20 cellular contexts compared by ENCODE assay signal in the genomic region with DNA sequence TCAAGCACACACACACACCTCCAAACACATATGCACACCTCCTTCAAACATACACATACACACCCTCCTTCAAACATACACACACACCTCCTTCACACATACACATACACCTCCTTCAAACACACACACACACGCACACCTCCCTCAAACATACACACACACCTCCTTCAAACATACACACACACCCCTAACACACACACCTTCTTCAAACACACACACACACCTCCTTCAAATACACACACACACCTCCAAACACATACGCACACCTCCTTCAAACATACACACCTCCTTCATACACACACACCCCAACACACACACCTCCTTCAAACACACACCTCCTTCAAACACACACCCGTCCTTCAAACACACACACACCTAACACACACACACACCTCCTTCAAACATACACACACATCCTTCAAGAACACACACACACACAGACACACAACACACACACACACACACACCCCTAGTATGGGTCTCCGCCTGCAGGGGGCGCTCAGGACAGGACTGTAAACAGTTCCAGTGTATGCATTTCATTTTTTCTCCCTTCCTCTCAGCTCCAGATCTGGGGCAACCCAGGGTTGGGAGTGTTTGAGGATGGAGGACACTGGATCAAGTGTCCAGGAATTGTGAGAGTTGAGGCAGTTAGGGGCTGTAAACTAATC. TPM values are rescaled to one million over a fixed set of nuclear protein-coding genes. Genes with fewer than 3 reads are reported as not detected.
A peak's percentile ranks its signal among the peaks of the same experiment; 100 is the strongest.
DNase-seq lines count a peak whose midpoint lies in the region; ATAC-seq, FAIRE-seq and TF ChIP-seq lines count a peak whose summit lies in the region.
"Had no signal": no experiment of that assay in that cellular context is flagged by ENCODE, and none has a peak within 500 bp of the region (broad histone marks: within the 10 kb centered on the region; RNA-seq: fewer than 3 reads in every experiment).

No MANE protein-coding gene starts in this region.

- CTCF ChIA-PET in GM12878 (lab: Yijun Ruan, JAX), result interaction anchor here (0.9 kb wide), 1 partner anchor 108 kb away, joined by 4 read pairs; no protein-coding TSS in a partner anchor

- no peak for TF ChIP-seq POLR2A in GM12878 (IDR thresholded peaks at IDR 0.05; ENCODE audit: low read depth, low read length)
- TF ChIP-seq POLR2A in sigmoid colon (IDR thresholded peaks at IDR 0.05), result no peak

- H3K9me3 ChIP-seq in GM12878 (replicated peaks; ENCODE audit: control insufficient read depth, insufficient read depth, low read length) (no peaks in the 10 kb centered on the region), left lung (no peaks in the 10 kb centered on the region), sigmoid colon (no peaks in the 10 kb centered on the region)
- H3K9me3 ChIP-seq: heart left ventricle, lower lobe of right lung had no signal

- peaks cover 37% of the 10 kb centered on the region for H3K27me3 Mint-ChIP-seq in HFFc6 (ENCODE audit: insufficient read depth)
- H3K27me3 Mint-ChIP-seq in stimulated activated naive B cell treated with anti-CD40 and anti-IgM and Interleukin-4, amounts not matched to agents 10 μg/mL and 1 μg/mL and 100 μg/mL, for 72 hours, result peaks cover 14 to 22% of the 10 kb centered on the region in 2 donors

- H3K27me3 ChIP-seq in GM12878 (replicated peaks in 1 of 2; ENCODE audit: control insufficient read depth in 2 of 2, insufficient read depth in 2 of 2, low read length in 1 of 2) (no peaks in the 10 kb centered on the region; a peak in 1 of 4 replicates), left lung (peaks cover 0 to 13% of the 10 kb centered on the region in 2 donors), sigmoid colon (peaks cover 0 to 16% (median 7%) of the 10 kb centered on the region in 3 donors)

- POLR2A ChIA-PET in GM12878 (lab: Charles Lee), result no interaction called here

- BruUV-seq in GM12878 (replicated peaks; lab: Mats Ljungman, UMichigan), result no TSS peak

- intact Hi-C loops in GM12878 (cut with micrococcal nuclease; ENCODE audit: unreplicated experiment), result no loop called here
- intact Hi-C loops in left lung (cut with DNase I), result no loop called here
- intact Hi-C loops in sigmoid colon (cut with DNase I), result no loop called here

- DNase-seq in AG10803 (ENCODE audit: low read depth) (no peak), HFFc6 (no peak), GM12878 (ENCODE audit: low read depth, low spot score) (no peak), left lung (no peak), NCI-H1048 (lab: John Stamatoyannopoulos, UW) (no peak), sigmoid colon (no peak)
- no peak for DNase-seq in stimulated activated naive B cell treated with anti-CD40 and anti-IgM and Interleukin-4, amounts not matched to agents 10 μg/mL and 1 μg/mL and 100 μg/mL, for 72 hours
- DNase-seq: activated CD4-positive, alpha-beta memory T cell treated with anti-CD3 and anti-CD28 coated beads, Interleukin-2, amount 10 ng/mL, durations not matched to agents 7 days and 5 days; activated naive CD4-positive, alpha-beta T cell; C1 segment of cervical spinal cord; dorsolateral prefrontal cortex; GF-D8; heart left ventricle; lower lobe of right lung; NCI-H2171 treated with DMSO at 0.1 percent for 48 hours; OCI-M1; stimulated activated CD4-positive, alpha-beta T cell treated with anti-CD3 and anti-CD28 coated beads, Interleukin-4, amount 100 ng/mL, for 4 hours had no signal

- H3K27ac ChIP-seq in GM12878 (ENCODE audit: control insufficient read depth, insufficient read depth), result no peak overlapping the region
- H3K27ac ChIP-seq in left lung, result no peak overlapping the region
- H3K27ac ChIP-seq in sigmoid colon, result no peak overlapping the region
- H3K27ac ChIP-seq: dorsolateral prefrontal cortex, heart left ventricle, lower lobe of right lung had no signal

- H2AFZ ChIP-seq in GM12878 (ENCODE audit: control insufficient read depth, low read depth, low read length), result no peak overlapping the region

- no peak for TF ChIP-seq RAD21 in GM12878 (IDR thresholded peaks at IDR 0.05; ENCODE audit: insufficient read depth, low read depth, low read length)

- in situ Hi-C loops in GM12878 (cut with MboI), result no loop called here

- TF ChIP-seq CTCF in AG10803 (conservative IDR thresholded peaks at IDR 0.05; ENCODE audit: low read length), result peak; percentile 7
- peak; percentile 27; the same call in 1 of the 2 replicates for TF ChIP-seq CTCF in HFFc6 (IDR thresholded peaks at IDR 0.05)
- no peak for TF ChIP-seq CTCF in GM12878 (IDR thresholded peaks at IDR 0.05 in 2 of 3, conservative IDR thresholded peaks at IDR 0.05 in 1 of 3; ENCODE audit: control insufficient read depth in 2 of 3, extremely low read depth in 1 of 3, insufficient read depth in 1 of 3, low read depth in 3 of 3, low read length in 3 of 3)
- no peak for TF ChIP-seq CTCF in left lung (IDR thresholded peaks at IDR 0.05)
- no peak for TF ChIP-seq CTCF in sigmoid colon (IDR thresholded peaks at IDR 0.05)

- no peak overlapping the region for H3K27ac Mint-ChIP-seq in HFFc6
- no peak overlapping the region for H3K27ac Mint-ChIP-seq in stimulated activated naive B cell treated with anti-CD40 and anti-IgM and Interleukin-4, amounts not matched to agents 10 μg/mL and 1 μg/mL and 100 μg/mL, for 72 hours
- H3K27ac Mint-ChIP-seq: activated CD4-positive, alpha-beta memory T cell treated with anti-CD3 and anti-CD28 coated beads, Interleukin-2, amount 10 ng/mL, durations not matched to agents 7 days and 5 days; stimulated activated naive CD8-positive, alpha-beta T cell treated with anti-CD3 and anti-CD28 coated beads, Interleukin-15, Interleukin-2, amounts not matched to agents 100 ng/mL and 50 ng/mL, for 24 hours had no signal

- H3K4me1 ChIP-seq in GM12878 (ENCODE audit: control insufficient read depth, insufficient read depth, low read length), result no peaks in the 10 kb centered on the region
- peaks cover 0 to 4% of the 10 kb centered on the region in 2 donors for H3K4me1 ChIP-seq in left lung
- H3K4me1 ChIP-seq in sigmoid colon, result no peaks in the 10 kb centered on the region
- H3K4me1 ChIP-seq: lower lobe of right lung had no signal

- WGBS in GM12878 (ENCODE audit: insufficient coverage, insufficient replicate concordance, low lambda C conversion rate, missing lambda C conversion rate), result 48% methylated on average over 5 of the region's 5 CpGs
- WGBS in sigmoid colon, 2 donors, result 60 to 74% methylated on average over 5 of the region's 5 CpGs

- H3K4me3 ChIP-seq in AG10803 (ENCODE audit: low read length) (no peak overlapping the region), GM12878 (no peak overlapping the region), left lung (no peak overlapping the region), sigmoid colon (no peak overlapping the region)
- H3K4me3 ChIP-seq: dorsolateral prefrontal cortex, heart left ventricle, lower lobe of right lung had no signal

- SMC1A ChIA-PET in GM12878 (lab: Charles Lee; ENCODE audit: uncharacterized antibody, unreplicated experiment), result interaction anchor here (1.0 kb wide), 1 partner anchor 9 kb away, joined by 3 read pairs; no protein-coding TSS in a partner anchor

- TF ChIP-seq EP300 in GM12878 (IDR thresholded peaks at IDR 0.05; ENCODE audit: borderline replicate concordance in 1 of 2, control insufficient read depth in 1 of 2, low read depth in 2 of 2, low read length in 2 of 2), result no peak
- TF ChIP-seq EP300 in sigmoid colon (IDR thresholded peaks at IDR 0.05), result no peak

- no peak overlapping the region for H3K9ac ChIP-seq in GM12878 (ENCODE audit: control insufficient read depth, insufficient read depth, low read length)

- H4K20me1 ChIP-seq in GM12878 (ENCODE audit: control insufficient read depth, insufficient read depth), result no peaks in the 10 kb centered on the region

- no peak for FAIRE-seq in GM12878 (lab: Jason Lieb, UNC)

- no peaks in the 10 kb centered on the region for H3K4me1 Mint-ChIP-seq in HFFc6 (ENCODE audit: low read depth)
- H3K4me1 Mint-ChIP-seq in stimulated activated naive B cell treated with anti-CD40 and anti-IgM and Interleukin-4, amounts not matched to agents 10 μg/mL and 1 μg/mL and 100 μg/mL, for 72 hours, result no peaks in the 10 kb centered on the region

- H3K9me3 Mint-ChIP-seq in HFFc6, result no peaks in the 10 kb centered on the region
- H3K9me3 Mint-ChIP-seq in stimulated activated naive B cell treated with anti-CD40 and anti-IgM and Interleukin-4, amounts not matched to agents 10 μg/mL and 1 μg/mL and 100 μg/mL, for 72 hours, result no peaks in the 10 kb centered on the region
- H3K9me3 Mint-ChIP-seq: activated CD4-positive, alpha-beta memory T cell treated with anti-CD3 and anti-CD28 coated beads, Interleukin-2, amount 10 ng/mL, durations not matched to agents 7 days and 5 days; stimulated activated naive CD8-positive, alpha-beta T cell treated with anti-CD3 and anti-CD28 coated beads, Interleukin-15, Interleukin-2, amounts not matched to agents 100 ng/mL and 50 ng/mL, for 24 hours had no signal

- no peak overlapping the region for H3K4me2 ChIP-seq in GM12878 (ENCODE audit: control insufficient read depth, insufficient read depth)

- RAD21 ChIA-PET in GM12878 (lab: Charles Lee; ENCODE audit: unreplicated experiment), result no interaction called here

- no peak for ATAC-seq in GM12878
- peak; percentile 47 for ATAC-seq in left lung
- ATAC-seq in stimulated activated naive B cell treated with anti-CD40 and anti-IgM and Interleukin-4, amounts not matched to agents 10 μg/mL and 1 μg/mL and 100 μg/mL, for 72 hours (replicated peaks), result no peak
- ATAC-seq in HG02571 (IDR thresholded peaks at IDR 0.05; ENCODE audit: unreplicated experiment), result no peak
- ATAC-seq: heart left ventricle had no signal

- H3K79me2 ChIP-seq in GM12878 (ENCODE audit: control insufficient read depth, insufficient read depth, low read length), result no peaks in the 10 kb centered on the region

- H3K36me3 Mint-ChIP-seq in HFFc6 (ENCODE audit: low read depth), result no peaks in the 10 kb centered on the region
- no peaks in the 10 kb centered on the region for H3K36me3 Mint-ChIP-seq in stimulated activated naive B cell treated with anti-CD40 and anti-IgM and Interleukin-4, amounts not matched to agents 10 μg/mL and 1 μg/mL and 100 μg/mL, for 72 hours

- H3K36me3 ChIP-seq in GM12878 (ENCODE audit: control insufficient read depth in 2 of 2, insufficient read depth in 2 of 2, low read length in 1 of 2) (no peaks in the 10 kb centered on the region), left lung (no peaks in the 10 kb centered on the region), sigmoid colon (no peaks in the 10 kb centered on the region)
- H3K36me3 ChIP-seq: heart left ventricle, lower lobe of right lung had no signal

- H3K4me3 Mint-ChIP-seq in HFFc6, result no peak overlapping the region
- no peak overlapping the region for H3K4me3 Mint-ChIP-seq in stimulated activated naive B cell treated with anti-CD40 and anti-IgM and Interleukin-4, amounts not matched to agents 10 μg/mL and 1 μg/mL and 100 μg/mL, for 72 hours
- H3K4me3 Mint-ChIP-seq: activated CD4-positive, alpha-beta memory T cell treated with anti-CD3 and anti-CD28 coated beads, Interleukin-2, amount 10 ng/mL, durations not matched to agents 7 days and 5 days; stimulated activated naive CD8-positive, alpha-beta T cell treated with anti-CD3 and anti-CD28 coated beads, Interleukin-15, Interleukin-2, amounts not matched to agents 100 ng/mL and 50 ng/mL, for 24 hours had no signal

RNA-seq across cellular contexts. Expression of gene LGR6, which starts 12.1 kb away (rescaled TPM):
- total RNA-seq in HFFc6 (2021; fragmentation: NEBNext Ultra II Directional; extraction: Animal tissue kit (Norgen Biotek cat#: 25700)), result not detected
- 0.13 TPM in 1 of 2 replicates, not detected in the other for total RNA-seq in GM12878 (2013; cell fraction: nucleolus; rRNA removed)
- 0.05 TPM in 1 of 2 replicates, not detected in the other for total RNA-seq in GM12878 (2014; rRNA removed)
- total RNA-seq in GM12878 (2014; rRNA removed; fragmentation: Illumina TruSeq; extraction: Trizol), result not detected in 2 replicates
- not detected in 2 replicates for total RNA-seq in GM12878 (2021)
- polyA plus RNA-seq in GM12878 (2011; ENCODE audit: low read depth), result not detected
- not detected in 2 replicates for polyA plus RNA-seq in GM12878 (2011; rRNA removed)
- polyA plus RNA-seq in GM12878 (2011; cell fraction: cytosol; rRNA removed), result 0.01 and 0.05 TPM in 2 replicates
- 0.12 and 0.19 TPM in 2 replicates for polyA plus RNA-seq in GM12878 (2011; cell fraction: nucleus; rRNA removed)
- 0.04 TPM in 1 of 2 replicates, not detected in the other for polyA plus RNA-seq in GM12878 (2012)
- not detected in 2 replicates for polyA plus RNA-seq in GM12878 (2014; fragmentation: Illumina TruSeq; extraction: Trizol)
- polyA plus RNA-seq in GM12878 (2014; fragmentation: Nextera tagmentation; extraction: Ambion mirVana), result not detected
- polyA plus RNA-seq in GM12878 (2014; rRNA removed), result 0.04 TPM in 1 of 2 replicates, not detected in the other
- polyA plus RNA-seq in GM12878 (2016; fragmentation: Nextera tagmentation; extraction: Ambion mirVana), result not detected
- not detected in 2 replicates for polyA minus RNA-seq in GM12878 (2011; rRNA and poly(A)+ RNA removed)
- not detected in 2 replicates for polyA minus RNA-seq in GM12878 (2011; cell fraction: cytosol; rRNA and poly(A)+ RNA removed)
- polyA minus RNA-seq in GM12878 (2011; cell fraction: nucleus; rRNA and poly(A)+ RNA removed), result not detected in 2 replicates
- 1 to 10 TPM; 1.5 TPM for total RNA-seq in left lung
- under 1 TPM in 2 of 4 donors, not detected in 2; 0.14 to 0.28 TPM for total RNA-seq in sigmoid colon
- 1 to 10 TPM in 1 of 3 donors, not detected in 2; 1.0 TPM for polyA plus RNA-seq in sigmoid colon
- total RNA-seq: T-helper 1 cell treated with Interleukin-12 subunit alpha and Interleukin-12 subunit beta and Interleukin-4 antibody, amounts not matched to agents 30 ng/mL and 1 ng/mL, for 36 hours had no signal

RNA-seq across cellular contexts. Expression of gene PTPN7, which starts 45.3 kb away (rescaled TPM):
- total RNA-seq in HFFc6 (2021; fragmentation: NEBNext Ultra II Directional; extraction: Animal tissue kit (Norgen Biotek cat#: 25700)), result not detected
- 135 and 145 TPM in 2 replicates for total RNA-seq in GM12878 (2013; cell fraction: nucleolus; rRNA removed)
- total RNA-seq in GM12878 (2014; rRNA removed), result 95.2 and 111 TPM in 2 replicates
- total RNA-seq in GM12878 (2014; rRNA removed; fragmentation: Illumina TruSeq; extraction: Trizol), result 61.6 and 78.5 TPM in 2 replicates
- total RNA-seq in GM12878 (2021), result 99.8 and 102 TPM in 2 replicates
- 31.0 TPM for polyA plus RNA-seq in GM12878 (2011; ENCODE audit: low read depth)
- 74.3 and 91.0 TPM in 2 replicates for polyA plus RNA-seq in GM12878 (2011; rRNA removed)
- 168 and 186 TPM in 2 replicates for polyA plus RNA-seq in GM12878 (2011; cell fraction: cytosol; rRNA removed)
- polyA plus RNA-seq in GM12878 (2011; cell fraction: nucleus; rRNA removed), result 173 and 188 TPM in 2 replicates
- 48.5 and 49.9 TPM in 2 replicates for polyA plus RNA-seq in GM12878 (2012)
- 73.7 and 102 TPM in 2 replicates for polyA plus RNA-seq in GM12878 (2014; fragmentation: Illumina TruSeq; extraction: Trizol)
- 10 to 100 TPM in 1 of 2 experiments, 1 to 10 TPM in 1; 7.9 to 14.2 TPM for polyA plus RNA-seq in GM12878 (2014; fragmentation: Nextera tagmentation; extraction: Ambion mirVana)
- polyA plus RNA-seq in GM12878 (2014; rRNA removed), result 100 and 102 TPM in 2 replicates
- 100 to 1,000 TPM; 116 to 117 TPM for polyA plus RNA-seq in GM12878 (2016; fragmentation: Nextera tagmentation; extraction: Ambion mirVana)
- polyA minus RNA-seq in GM12878 (2011; rRNA and poly(A)+ RNA removed), result 97.4 and 135 TPM in 2 replicates
- polyA minus RNA-seq in GM12878 (2011; cell fraction: cytosol; rRNA and poly(A)+ RNA removed), result 50.4 and 50.5 TPM in 2 replicates
- 50.2 and 85.1 TPM in 2 replicates for polyA minus RNA-seq in GM12878 (2011; cell fraction: nucleus; rRNA and poly(A)+ RNA removed)
- 10 to 100 TPM in 1 of 2 donors, 1 to 10 TPM in 1; 2.7 to 11.7 TPM for total RNA-seq in left lung
- total RNA-seq in sigmoid colon, result 1 to 10 TPM in 2 of 4 donors, under 1 TPM in 1, not detected in 1; 0.71 to 6.2 (median 3.0) TPM
- polyA plus RNA-seq in sigmoid colon, result 10 to 100 TPM in 1 of 3 donors, 1 to 10 TPM in 2; 2.3 to 18.2 (median 6.0) TPM

Comparison
In these comparisons a context has a peak if more than half of its experiments do, and no peak if none do; other contexts are left out.
1. CTCF ChIP-seq: peak in AG10803 (single experiment) and HFFc6 (single experiment); none in GM12878 (0 of 3), left lung (0 of 2) and sigmoid colon (0 of 4).
2. RNA of gene PTPN7, which starts 45.3 kb away (total RNA-seq): 61.6 to 145 TPM in GM12878; 2.7 to 11.7 TPM in left lung, 0.71 to 6.2 TPM in sigmoid colon and not detected in HFFc6; every median in the first group is over 4 times any median in the second.